ENCODE assay signal across 8 cellular contexts in genomic region chr3:186783731-186784515, GRCh38.
A peak's percentile ranks its signal among the peaks of the same experiment; 100 is the strongest.
DNase-seq lines count a peak whose midpoint lies in the region; ATAC-seq and TF ChIP-seq lines count a peak whose summit lies in the region.

No MANE protein-coding gene starts in this region.

- peak overlapping the region; percentile 98 to 99 for H3K27ac Mint-ChIP-seq in effector memory CD8-positive, alpha-beta T cell
- H3K27ac Mint-ChIP-seq in memory B cell, result peak overlapping the region; percentile 97

- DNase-seq in AG09309 (ENCODE audit: low read depth) (peak; percentile 33), NCI-H526 treated with DMSO at 0.1 percent for 48 hours (lab: John Stamatoyannopoulos, UW) (peak; percentile 45), memory B cell (ENCODE audit: low spot score in 2 of 2) (peak; percentile 82 to 88)
- peak; percentile 57 to 67 for DNase-seq in activated CD8-positive, alpha-beta memory T cell treated with anti-CD3 and anti-CD28 coated beads for 4 hours (ENCODE audit: low read depth in 2 of 2)
- peak; percentile 81 to 87 (median 83) for DNase-seq in effector memory CD8-positive, alpha-beta T cell
- peak; percentile 64 for DNase-seq in stimulated activated CD8-positive, alpha-beta memory T cell treated with anti-CD3 and anti-CD28 coated beads, Interleukin-12 subunit alpha, Interleukin-12 subunit beta, amount 100 ng/mL, for 1 hour (ENCODE audit: low read depth)

- peak; percentile 7 for TF ChIP-seq POLR2A in GM18951 (IDR thresholded peaks at IDR 0.05; ENCODE audit: extremely low read depth, insufficient read depth, insufficient read length)

- no peak for TF ChIP-seq CTCF in AG09309 (IDR thresholded peaks at IDR 0.05; ENCODE audit: control insufficient read depth, insufficient read depth, low read depth, low read length, missing control alignments)

- ATAC-seq in HG03175 (IDR thresholded peaks at IDR 0.05; ENCODE audit: unreplicated experiment), result peak; percentile 73
- peak; percentile 67 for ATAC-seq in effector memory CD8-positive, alpha-beta T cell (replicated peaks)
- ATAC-seq in memory B cell (ENCODE audit: low read depth), result peak; percentile 70

- H3K4me1 Mint-ChIP-seq in effector memory CD8-positive, alpha-beta T cell (ENCODE audit: low read depth in 2 of 2), result peaks cover 49 to 50% of the 10 kb centered on the region in 2 donors
- H3K4me1 Mint-ChIP-seq in memory B cell, result peaks cover 40% of the 10 kb centered on the region

- peaks cover 66% of the 10 kb centered on the region for H3K36me3 Mint-ChIP-seq in effector memory CD8-positive, alpha-beta T cell (ENCODE audit: insufficient read depth)
- H3K36me3 Mint-ChIP-seq in memory B cell, result peaks cover 40% of the 10 kb centered on the region

- in situ Hi-C loops in GM18951 (cut with MboI; ENCODE audit: low sequenced_read_pairs, unreplicated experiment), result no loop called here

- H3K27me3 Mint-ChIP-seq in effector memory CD8-positive, alpha-beta T cell, result no peaks in the 10 kb centered on the region
- no peaks in the 10 kb centered on the region for H3K27me3 Mint-ChIP-seq in memory B cell

- peak overlapping the region; percentile 83 for H3K4me3 ChIP-seq in AG09309 (ENCODE audit: control insufficient read depth, low read depth, low read length)

- H3K4me3 Mint-ChIP-seq in effector memory CD8-positive, alpha-beta T cell, result peak overlapping the region; percentile 97 to 98
- peak overlapping the region; percentile 91 for H3K4me3 Mint-ChIP-seq in memory B cell

- H3K9me3 Mint-ChIP-seq in effector memory CD8-positive, alpha-beta T cell, result no peaks in the 10 kb centered on the region
- no peaks in the 10 kb centered on the region for H3K9me3 Mint-ChIP-seq in memory B cell

Comparison
In these comparisons a context has a peak if more than half of its experiments do, and no peak if none do; other contexts are left out.
1. Peak in every context shown above with its lines: DNase-seq, ATAC-seq and H3K4me3 ChIP-seq.
2. DNase-seq: peak in every context shown above with its lines; median percentile 85 in memory B cell; 83 in effector memory CD8-positive, alpha-beta T cell; 64 in stimulated activated CD8-positive, alpha-beta memory T cell treated with anti-CD3 and anti-CD28 coated beads, Interleukin-12 subunit alpha, Interleukin-12 subunit beta, amount 100 ng/mL, for 1 hour; 62 in activated CD8-positive, alpha-beta memory T cell treated with anti-CD3 and anti-CD28 coated beads for 4 hours; 45 in NCI-H526 treated with DMSO at 0.1 percent for 48 hours; 33 in AG09309.